12 cellular contexts compared by ENCODE assay signal in genomic region chr2:74966893-74967292, GRCh38.
"Had no signal": no experiment of that assay in that cellular context is flagged by ENCODE, and none has a peak within 500 bp of the region (broad histone marks: within the 10 kb centered on the region; RNA-seq: fewer than 3 reads in every experiment).

No MANE protein-coding gene starts in this region.

- H3K4me3 ChIP-seq: psoas muscle, upper lobe of right lung had no signal

- H3K27ac Mint-ChIP-seq: nephron had no signal

- ATAC-seq: activated CD4-positive, CD25-positive, alpha-beta regulatory T cell treated with anti-CD3 and anti-CD28 coated beads, Interleukin-2, amount 50 U/mL, for 24 hours; activated T-cell treated with anti-CD3 and anti-CD28 coated beads, Interleukin-2, amount 50 U/mL, for 4 hours; esophagus mucosa; psoas muscle; sciatic nerve; upper lobe of right lung had no signal

- H3K4me3 Mint-ChIP-seq: activated T-cell treated with anti-CD3 and anti-CD28 coated beads, Interleukin-2, amount 50 U/mL, for 4 hours; immature natural killer cell; nephron had no signal

- H3K27me3 ChIP-seq: brain microvascular endothelial cell, upper lobe of right lung had no signal

- DNase-seq: activated naive CD4-positive, alpha-beta T cell; activated T-cell treated with anti-CD3 and anti-CD28 coated beads, Interleukin-2, amount 50 U/mL, for 4 hours; brain microvascular endothelial cell; immature natural killer cell; psoas muscle; stimulated activated CD4-positive, alpha-beta T cell treated with anti-CD3 and anti-CD28 coated beads, Interleukin-2, amount 100 ng/mL, for 24 hours; stimulated activated naive CD4-positive, alpha-beta T cell treated with Interleukin-2 at 50 U/mL for 16 hours; upper lobe of right lung had no signal

- H3K9me3 ChIP-seq: psoas muscle, upper lobe of right lung had no signal

- H3K4me1 Mint-ChIP-seq: nephron had no signal

- H3K27ac ChIP-seq: brain microvascular endothelial cell, psoas muscle, upper lobe of right lung had no signal

- H3K4me1 ChIP-seq: psoas muscle, upper lobe of right lung had no signal
